Comparison of ENCODE assay signal across 8 cellular contexts in genomic region chr14:75578099-75578785, GRCh38. TPM values are rescaled to one million over a fixed set of nuclear protein-coding genes. Genes with fewer than 3 reads are reported as not detected.
DNase-seq lines count a peak whose midpoint lies in the region; ATAC-seq and TF ChIP-seq lines count a peak whose summit lies in the region.

Gene FLVCR2 (plus strand): TSS chr14:75578620. CDS start chr14:75578973, 353 bp downstream.

- H3K9me3 Mint-ChIP-seq in nephron progenitor cell = peaks cover 5% of the 10 kb centered on the region

- H3K27me3 Mint-ChIP-seq in nephron progenitor cell (ENCODE audit: low read depth, poor library complexity) = peaks cover 30% of the 10 kb centered on the region

- no peak within 1 kb of the TSS for H3K27ac ChIP-seq in foreskin keratinocyte

- H3K27me3 ChIP-seq in foreskin keratinocyte = peaks cover 40% of the 10 kb centered on the region

- H3K4me1 ChIP-seq in foreskin keratinocyte = no peaks in the 10 kb centered on the region

- TF ChIP-seq CTCF in foreskin keratinocyte (conservative IDR thresholded peaks at IDR 0.05) (no peak), nephron progenitor cell (IDR thresholded peaks at IDR 0.05) (no peak)

- H3K27ac Mint-ChIP-seq in nephron progenitor cell = peak within 1 kb of the TSS; percentile 77

- H3K36me3 Mint-ChIP-seq in nephron progenitor cell (ENCODE audit: low read depth) = no peaks in the 10 kb centered on the region

- no peaks in the 10 kb centered on the region for H3K4me1 Mint-ChIP-seq in nephron progenitor cell

- peak; percentile 30 for ATAC-seq in HG03095 (IDR thresholded peaks at IDR 0.05; ENCODE audit: unreplicated experiment)
- ATAC-seq in foreskin keratinocyte = peak; percentile 60

- no peak within 1 kb of the TSS for H3K4me3 Mint-ChIP-seq in nephron progenitor cell

- peak; percentile 51 to 64 (median 54) for DNase-seq in NCI-H1417 (lab: John Stamatoyannopoulos, UW)
- DNase-seq in NCI-H1417 treated with DMSO at 0.1 percent for 48 hours (lab: John Stamatoyannopoulos, UW) = no peak
- peak; percentile 60 for DNase-seq in OCI-M2 (lab: John Stamatoyannopoulos, UW; ENCODE audit: unreplicated experiment)
- DNase-seq in activated gamma-delta T cell (lab: John Stamatoyannopoulos, UW) = peak; percentile 30
- DNase-seq in foreskin keratinocyte = peak in 1 of 2 donors; percentile 51
- peak; percentile 80 for DNase-seq in nephron progenitor cell
- DNase-seq in superior temporal gyrus (ENCODE audit: extremely low spot score) = peak; percentile 50

RNA-seq across cellular contexts. Expression of gene FLVCR2, which starts in this region (rescaled TPM):
- 0.03 and 0.11 TPM in 2 replicates for total RNA-seq in foreskin keratinocyte
- polyA plus RNA-seq in foreskin keratinocyte = 0.07 and 0.11 TPM in 2 replicates

Comparison
In these comparisons a context has a peak if more than half of its experiments do, and no peak if none do; other contexts are left out.
1. Peak in ATAC-seq in foreskin keratinocyte; RNA of the gene not detected or under 1 TPM.